Comparison of ENCODE assay signal across 27 cellular contexts in the genomic region with DNA sequence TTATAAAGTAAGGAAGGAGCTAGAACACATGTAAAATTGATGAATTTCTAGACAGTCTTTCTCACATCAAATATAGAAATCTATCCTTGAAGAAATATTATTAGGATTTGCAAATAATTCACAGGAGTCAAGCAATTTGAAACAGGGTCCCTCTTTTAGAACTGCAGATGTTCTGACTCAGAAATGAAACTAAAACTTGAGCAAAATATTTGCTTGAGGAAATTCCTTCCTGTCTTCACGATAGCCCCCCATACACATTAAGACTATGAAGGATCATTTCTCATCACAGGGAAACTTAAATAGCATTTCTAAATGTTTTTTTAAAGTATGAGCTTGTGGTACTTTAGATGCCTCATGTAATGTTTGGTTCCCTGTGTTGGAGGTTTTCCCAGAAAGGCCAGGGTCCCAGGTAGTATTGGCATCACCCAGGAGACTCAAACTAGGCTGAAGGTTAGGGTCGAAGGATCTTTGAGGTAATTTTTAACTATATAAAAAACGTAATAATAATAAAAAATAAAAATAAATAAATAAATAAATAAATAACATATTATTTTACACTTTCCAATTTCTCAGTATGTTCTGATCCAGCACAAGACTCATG.
"Had no signal": no experiment of that assay in that cellular context is flagged by ENCODE, and none has a peak within 500 bp of the region (broad histone marks: within the 10 kb centered on the region; RNA-seq: fewer than 3 reads in every experiment).

No MANE protein-coding gene starts in this region.

- H3K27me3 ChIP-seq: ascending aorta, body of pancreas, breast epithelium had no signal

- H3K4me1 ChIP-seq: ascending aorta, breast epithelium had no signal

- H3K4me2 ChIP-seq: KMS-11 had no signal

- H3K36me3 ChIP-seq: ascending aorta, breast epithelium had no signal

- DNase-seq: activated CD4-positive, alpha-beta T cell treated with anti-CD3 and anti-CD28 coated beads, Interleukin-2, amount 10 ng/mL, durations not matched to agents 24 days and 14 days; activated CD4-positive, alpha-beta T cell treated with anti-CD3 and anti-CD28 coated beads, Interleukin-2, amount 50 U/mL, for 48 hours; activated CD8-positive, alpha-beta T cell treated with anti-CD3 and anti-CD28 coated beads, Interleukin-2, amount 10 ng/mL, durations not matched to agents 7 days and 5 days; activated gamma-delta T cell; activated naive CD4-positive, alpha-beta T cell treated with Interleukin-2 at 50 U/mL for 16 hours; activated naive CD8-positive, alpha-beta T cell treated with anti-CD3 and anti-CD28 coated beads, Interleukin-2, amount 10 ng/mL, durations not matched to agents 7 days and 5 days; activated T-cell treated with anti-CD3 and anti-CD28 coated beads, Interleukin-2, amount 50 U/mL, for 24 hours; amygdala; body of pancreas; NCI-H1048; NCI-H1105 treated with DMSO at 0.1 percent for 48 hours; NCI-H1436; NCI-H1694; NCI-H1930; NCI-H2081 treated with DMSO at 0.1 percent for 48 hours; NCI-H226; NCI-H446 treated with DMSO at 0.1 percent for 48 hours; NCI-H524; NCI-H69; NCI-H82; PC-3; Right ventricle myocardium superior had no signal

- H3K9me3 ChIP-seq: ascending aorta, body of pancreas, breast epithelium had no signal

- FAIRE-seq: RCC 7860, TTC549 had no signal

- H3K9ac ChIP-seq: KMS-11 had no signal

- H3K27ac ChIP-seq: ascending aorta, body of pancreas, breast epithelium, KMS-11 had no signal

- H3K4me3 ChIP-seq: ascending aorta, body of pancreas, breast epithelium had no signal

- ATAC-seq: activated CD8-positive, alpha-beta T cell treated with anti-CD3 and anti-CD28 coated beads, Interleukin-2, amount 10 ng/mL, durations not matched to agents 7 days and 5 days; body of pancreas; PC-3 had no signal
